8 cellular contexts compared by ENCODE assay signal in genomic region chr16:13919330-13919682, GRCh38. TPM values are rescaled to one million over a fixed set of nuclear protein-coding genes. Genes with fewer than 3 reads are reported as not detected.
DNase-seq lines count a peak whose midpoint lies in the region; ATAC-seq and TF ChIP-seq lines count a peak whose summit lies in the region.

No MANE protein-coding gene starts in this region.

- H3K4me3 Mint-ChIP-seq in Caco-2 (ENCODE audit: unreplicated experiment): peak overlapping the region; percentile 95

- peak overlapping the region; percentile 40; the same call in 1 of the 2 replicates for H3K9ac ChIP-seq in KMS-11

- no peaks in the 10 kb centered on the region for H3K4me1 ChIP-seq in Caco-2
- H3K4me1 ChIP-seq in KMS-11 (ENCODE audit: low read depth, poor library complexity, severe bottlenecking): peaks cover 68% of the 10 kb centered on the region
- H3K4me1 ChIP-seq in SJCRH30: no peaks in the 10 kb centered on the region
- H3K4me1 ChIP-seq in effector memory CD4-positive, alpha-beta T cell (ENCODE audit: control insufficient read depth, insufficient read depth, low read length, poor library complexity, severe bottlenecking): peaks cover 9% of the 10 kb centered on the region
- peaks cover 5% of the 10 kb centered on the region for H3K4me1 ChIP-seq in mesodermal cell (ENCODE audit: control insufficient read depth, insufficient read depth, low read length, poor library complexity, severe bottlenecking)

- peaks cover 12% of the 10 kb centered on the region for H3K4me1 Mint-ChIP-seq in Caco-2 (ENCODE audit: low read depth, unreplicated experiment)

- intact Hi-C loops in Caco-2 (cut with micrococcal nuclease; ENCODE audit: unreplicated experiment): loop anchor here (1.0 kb wide), 1 partner anchor 53 kb away; no protein-coding TSS in a partner anchor

- DNase-seq in Caco-2: peak in 1 of 2 experiments; percentile 33
- peak in 1 of 2 experiments; percentile 73 for DNase-seq in SJCRH30
- no peak for DNase-seq in effector memory CD4-positive, alpha-beta T cell
- no peak for DNase-seq in NK-92 (lab: John Stamatoyannopoulos, UW; ENCODE audit: unreplicated experiment)
- no peak for DNase-seq in mesenteric fat pad (ENCODE audit: low spot score)

- TF ChIP-seq CTCF in Caco-2 (IDR thresholded peaks at IDR 0.05; ENCODE audit: insufficient read depth in 1 of 2, low read depth in 1 of 2, low read length in 1 of 2, severe bottlenecking in 1 of 2, unreplicated experiment in 1 of 2) (peak in 1 of 2 experiments; percentile 59), KMS-11 (conservative IDR thresholded peaks at IDR 0.05; ENCODE audit: low read depth, low read length) (no peak)

- H2AFZ ChIP-seq in KMS-11 (ENCODE audit: low read depth): peak overlapping the region; percentile 68

- H3K27ac ChIP-seq in KMS-11: 0 out of 2 replicates have a peak overlapping the region, but pooled peaks have one; percentile 11
- no peak overlapping the region for H3K27ac ChIP-seq in SJCRH30
- peak overlapping the region; percentile 11 for H3K27ac ChIP-seq in effector memory CD4-positive, alpha-beta T cell (ENCODE audit: insufficient read depth, low read length, poor library complexity, severe bottlenecking)
- H3K27ac ChIP-seq in mesodermal cell (ENCODE audit: low read depth, low read length, severe bottlenecking): peak overlapping the region; percentile 33

- no peak for ATAC-seq in GM18498 (IDR thresholded peaks at IDR 0.05; ENCODE audit: unreplicated experiment)

- 40 to 60% methylated on average over 1 of the region's 3 CpGs for WGBS in mesodermal cell (ENCODE audit: insufficient coverage in 2 of 2), 2 experiments

- H3K36me3 Mint-ChIP-seq in Caco-2 (ENCODE audit: insufficient read depth, unreplicated experiment): peaks cover 5% of the 10 kb centered on the region

- H3K27ac Mint-ChIP-seq in Caco-2 (ENCODE audit: unreplicated experiment): peak overlapping the region; percentile 94

- peaks cover 5% of the 10 kb centered on the region; the same call in 1 of the 2 replicates for H3K79me2 ChIP-seq in KMS-11 (ENCODE audit: insufficient read depth, low read depth)

- BruUV-seq in Caco-2 (replicated peaks; lab: Mats Ljungman, UMichigan): no TSS peak

- peak overlapping the region; percentile 33 for H3K4me3 ChIP-seq in Caco-2 (ENCODE audit: low read depth, low read length)
- no peak overlapping the region for H3K4me3 ChIP-seq in KMS-11 (IDR thresholded peaks at IDR 0.05; ENCODE audit: insufficient read depth, low read depth, low read length)
- peak overlapping the region; percentile 83 for H3K4me3 ChIP-seq in SJCRH30
- peak overlapping the region; percentile 4 for H3K4me3 ChIP-seq in effector memory CD4-positive, alpha-beta T cell (ENCODE audit: insufficient read depth, low read depth, low read length, poor library complexity, severe bottlenecking)
- no peak overlapping the region for H3K4me3 ChIP-seq in mesodermal cell (ENCODE audit: extremely low read depth, insufficient read depth, low read length, poor library complexity, severe bottlenecking)

- H3K9me3 ChIP-seq in Caco-2 (no peaks in the 10 kb centered on the region), SJCRH30 (replicated peaks) (no peaks in the 10 kb centered on the region), mesodermal cell (ENCODE audit: control insufficient read depth, low read length) (no peaks in the 10 kb centered on the region)
- H3K9me3 ChIP-seq in effector memory CD4-positive, alpha-beta T cell (ENCODE audit: control insufficient read depth, low read length): no peaks in the 10 kb centered on the region

- H3K27me3 Mint-ChIP-seq in Caco-2 (ENCODE audit: insufficient read depth, unreplicated experiment): no peaks in the 10 kb centered on the region

- CTCF ChIA-PET in Caco-2 (lab: Charles Lee): interaction anchor here (0.7 to 1.4 kb wide), 20 partner anchors 12 to 667 kb away, joined by 3 to 19 read pairs (median 3); no protein-coding TSS in a partner anchor

- no peaks in the 10 kb centered on the region for H3K9me3 Mint-ChIP-seq in Caco-2 (ENCODE audit: unreplicated experiment)

- H3K27me3 ChIP-seq in Caco-2 (replicated peaks; ENCODE audit: control insufficient read depth, insufficient read depth, low read length) (no peaks in the 10 kb centered on the region), KMS-11 (ENCODE audit: insufficient read depth, low read depth) (no peaks in the 10 kb centered on the region), SJCRH30 (no peaks in the 10 kb centered on the region)
- no peaks in the 10 kb centered on the region for H3K27me3 ChIP-seq in effector memory CD4-positive, alpha-beta T cell (replicated peaks; ENCODE audit: control insufficient read depth, insufficient read depth, low read length, poor library complexity, severe bottlenecking)

- no peaks in the 10 kb centered on the region for H4K20me1 ChIP-seq in KMS-11 (ENCODE audit: insufficient read depth)

- POLR2A ChIA-PET in Caco-2 (lab: Charles Lee): interaction anchor here (0.7 kb wide), 1 partner anchor 23 kb away, joined by 3 read pairs; no protein-coding TSS in a partner anchor

- H3K36me3 ChIP-seq in Caco-2 (ENCODE audit: control insufficient read depth, insufficient read depth, low read length) (no peaks in the 10 kb centered on the region), KMS-11 (ENCODE audit: insufficient read depth) (no peaks in the 10 kb centered on the region), SJCRH30 (no peaks in the 10 kb centered on the region), mesodermal cell (ENCODE audit: control insufficient read depth, insufficient read depth, low read length) (peaks cover 10% of the 10 kb centered on the region)
- H3K36me3 ChIP-seq in effector memory CD4-positive, alpha-beta T cell (ENCODE audit: control insufficient read depth, insufficient read depth, low read length): peaks cover 3% of the 10 kb centered on the region

- peak overlapping the region; percentile 49 for H3K4me2 ChIP-seq in KMS-11

RNA-seq across cellular contexts. Expression of gene ERCC4, which starts 0.6 kb away (rescaled TPM):
- total RNA-seq in Caco-2 (2022) (6.8 and 7.1 TPM in 2 replicates), mesenteric fat pad (12.2 TPM)
- total RNA-seq in SJCRH30 (2014; rRNA removed; shearing (Covaris generic)): 8.3 and 9.2 TPM in 2 replicates
- polyA plus RNA-seq in mesodermal cell (2013, experiment 1 of 2): 8.7 TPM
- polyA plus RNA-seq in mesodermal cell (2013, experiment 2 of 2): 5.9 TPM

Comparison
In these comparisons a context has a peak if more than half of its experiments do, and no peak if none do; other contexts are left out.
1. H3K4me3 ChIP-seq: peak in Caco-2 (single experiment), SJCRH30 (single experiment) and effector memory CD4-positive, alpha-beta T cell (single experiment); none in KMS-11 (single experiment) and mesodermal cell (single experiment).